In genomic region chr19:5974721-5975387, GRCh38 we compare ENCODE assay signal across 10 cellular contexts. TPM values are rescaled to one million over a fixed set of nuclear protein-coding genes. Genes with fewer than 3 reads are reported as not detected.
DNase-seq lines count a peak whose midpoint lies in the region; ATAC-seq and TF ChIP-seq lines count a peak whose summit lies in the region.
"Had no signal": no experiment of that assay in that cellular context is flagged by ENCODE, and none has a peak within 500 bp of the region (broad histone marks: within the 10 kb centered on the region; RNA-seq: fewer than 3 reads in every experiment).

No MANE protein-coding gene starts in this region.

- no peaks in the 10 kb centered on the region for H3K9me3 ChIP-seq in DOHH2 (ENCODE audit: control insufficient read depth, insufficient read depth, low read length)
- H3K9me3 ChIP-seq in OCI-LY7 (ENCODE audit: low read length), result no peaks in the 10 kb centered on the region
- H3K9me3 ChIP-seq: Peyer's patch, psoas muscle had no signal

- peaks cover 19% of the 10 kb centered on the region for H3K36me3 Mint-ChIP-seq in central memory CD8-positive, alpha-beta T cell (ENCODE audit: insufficient read depth)

- H3K4me3 Mint-ChIP-seq in central memory CD8-positive, alpha-beta T cell, result peak overlapping the region; percentile 99

- no peak overlapping the region for H2AFZ ChIP-seq in OCI-LY7 (ENCODE audit: low read length)

- TF ChIP-seq CTCF in DOHH2 (IDR thresholded peaks at IDR 0.05; ENCODE audit: low read depth, low read length, poor library complexity, severe bottlenecking) (no peak), OCI-LY7 (conservative IDR thresholded peaks at IDR 0.05; ENCODE audit: low read length) (no peak)

- H3K79me2 ChIP-seq in DOHH2 (ENCODE audit: control insufficient read depth, low read length) (peaks cover 97% of the 10 kb centered on the region), OCI-LY7 (ENCODE audit: insufficient read depth, low read depth, low read length) (peaks cover 96% of the 10 kb centered on the region)

- H3K4me2 ChIP-seq in DOHH2 (ENCODE audit: low read length) (peak overlapping the region; percentile 95), OCI-LY7 (ENCODE audit: low read length) (peak overlapping the region; percentile 97)

- H3K36me3 ChIP-seq in DOHH2 (ENCODE audit: control insufficient read depth, low read length) (peaks cover 59% of the 10 kb centered on the region), OCI-LY7 (ENCODE audit: insufficient read depth, low read length) (peaks cover 69% of the 10 kb centered on the region)

- no peaks in the 10 kb centered on the region for H3K9me3 Mint-ChIP-seq in central memory CD8-positive, alpha-beta T cell

- intact Hi-C loops in OCI-LY7 (cut with micrococcal nuclease; ENCODE audit: unreplicated experiment) (loop anchor here (10.0 kb wide), 1 partner anchor 350 kb away; the partner anchor contains the start of genes SAFB and SAFB2), posterior vena cava (cut with DNase I) (no loop called here)

- H3K9me2 ChIP-seq in DOHH2 (replicated peaks; ENCODE audit: control insufficient read depth, low read length) (no peaks in the 10 kb centered on the region), OCI-LY7 (ENCODE audit: insufficient read depth, low read length) (no peaks in the 10 kb centered on the region)

- H3F3A ChIP-seq in DOHH2 (ENCODE audit: control insufficient read depth, insufficient read depth), result no peaks in the 10 kb centered on the region

- DNase-seq in OCI-LY7 (ENCODE audit: low spot score) (peak; percentile 69), posterior vena cava (ENCODE audit: low spot score) (peak; percentile 67), NOMO-1 treated with DMSO at 0.1 percent for 48 hours (lab: John Stamatoyannopoulos, UW; ENCODE audit: unreplicated experiment) (no peak), DMS 273 (lab: John Stamatoyannopoulos, UW; ENCODE audit: unreplicated experiment) (no peak)
- no peak for DNase-seq in central memory CD8-positive, alpha-beta T cell (ENCODE audit: low spot score in 2 of 2)
- DNase-seq: Peyer's patch, psoas muscle had no signal

- H3K27me3 ChIP-seq in DOHH2 (ENCODE audit: control insufficient read depth, low read length), result no peaks in the 10 kb centered on the region
- H3K27me3 ChIP-seq: Peyer's patch had no signal

- peak overlapping the region; percentile 56 for H3K27ac Mint-ChIP-seq in central memory CD8-positive, alpha-beta T cell (ENCODE audit: low read depth)

- H3K27ac ChIP-seq in DOHH2 (ENCODE audit: low read depth, low read length) (no peak overlapping the region), OCI-LY7 (ENCODE audit: low read depth, low read length, poor library complexity, severe bottlenecking) (peak overlapping the region; percentile 37)
- H3K27ac ChIP-seq: psoas muscle had no signal

- H3K27me3 Mint-ChIP-seq in central memory CD8-positive, alpha-beta T cell, result no peaks in the 10 kb centered on the region

- H3K4me1 ChIP-seq in DOHH2 (ENCODE audit: control insufficient read depth, low read length) (peaks cover 37% of the 10 kb centered on the region), OCI-LY7 (ENCODE audit: insufficient read depth, low read length, poor library complexity, severe bottlenecking) (peaks cover 39% of the 10 kb centered on the region)

- no peak for ATAC-seq in central memory CD8-positive, alpha-beta T cell (replicated peaks; ENCODE audit: extremely low read depth, poor library complexity, severe bottlenecking)
- no peak for ATAC-seq in HG03520 (IDR thresholded peaks at IDR 0.05; ENCODE audit: unreplicated experiment)
- ATAC-seq in HG02840 (IDR thresholded peaks at IDR 0.05; ENCODE audit: low FRiP score, unreplicated experiment), result no peak
- ATAC-seq: psoas muscle had no signal

- H3K4me3 ChIP-seq in DOHH2 (ENCODE audit: low read length) (no peak overlapping the region), OCI-LY7 (ENCODE audit: low read depth, low read length, poor library complexity, severe bottlenecking) (peak overlapping the region; percentile 54)
- H3K4me3 ChIP-seq: Peyer's patch, psoas muscle had no signal

- H4K20me1 ChIP-seq in DOHH2 (ENCODE audit: control insufficient read depth, insufficient read depth, low read depth, low read length) (peaks cover 24% of the 10 kb centered on the region), OCI-LY7 (ENCODE audit: insufficient read depth, low read length) (peaks cover 35% of the 10 kb centered on the region; the same call in 1 of the 2 replicates)

- peaks cover 72% of the 10 kb centered on the region for H3K4me1 Mint-ChIP-seq in central memory CD8-positive, alpha-beta T cell

- CTCF ChIA-PET in OCI-LY7 (lab: Charles Lee; ENCODE audit: unreplicated experiment), result no interaction called here

- POLR2A ChIA-PET in OCI-LY7 (lab: Charles Lee), result no interaction called here

- BruUV-seq in OCI-LY7 (replicated peaks; lab: Mats Ljungman, UMichigan), result no TSS peak

RNA-seq across cellular contexts. Expression of gene RANBP3, which starts 3.1 kb away (rescaled TPM):
- 63.7 and 74.3 TPM in 2 replicates for total RNA-seq in OCI-LY7 (2014; rRNA removed; shearing (Covaris generic))
- total RNA-seq in OCI-LY7 (2022) (90.2 and 99.9 TPM in 2 replicates), posterior vena cava (10 to 100 TPM; 48.3 to 55.4 TPM)

Comparison
In these comparisons a context has a peak if more than half of its experiments do, and no peak if none do; other contexts are left out.
1. DNase-seq: peak in OCI-LY7 (single experiment) and posterior vena cava (single experiment); none in central memory CD8-positive, alpha-beta T cell (0 of 2), NOMO-1 treated with DMSO at 0.1 percent for 48 hours (single experiment) and DMS 273 (single experiment).